9 cellular contexts compared by ENCODE assay signal in the genomic region with DNA sequence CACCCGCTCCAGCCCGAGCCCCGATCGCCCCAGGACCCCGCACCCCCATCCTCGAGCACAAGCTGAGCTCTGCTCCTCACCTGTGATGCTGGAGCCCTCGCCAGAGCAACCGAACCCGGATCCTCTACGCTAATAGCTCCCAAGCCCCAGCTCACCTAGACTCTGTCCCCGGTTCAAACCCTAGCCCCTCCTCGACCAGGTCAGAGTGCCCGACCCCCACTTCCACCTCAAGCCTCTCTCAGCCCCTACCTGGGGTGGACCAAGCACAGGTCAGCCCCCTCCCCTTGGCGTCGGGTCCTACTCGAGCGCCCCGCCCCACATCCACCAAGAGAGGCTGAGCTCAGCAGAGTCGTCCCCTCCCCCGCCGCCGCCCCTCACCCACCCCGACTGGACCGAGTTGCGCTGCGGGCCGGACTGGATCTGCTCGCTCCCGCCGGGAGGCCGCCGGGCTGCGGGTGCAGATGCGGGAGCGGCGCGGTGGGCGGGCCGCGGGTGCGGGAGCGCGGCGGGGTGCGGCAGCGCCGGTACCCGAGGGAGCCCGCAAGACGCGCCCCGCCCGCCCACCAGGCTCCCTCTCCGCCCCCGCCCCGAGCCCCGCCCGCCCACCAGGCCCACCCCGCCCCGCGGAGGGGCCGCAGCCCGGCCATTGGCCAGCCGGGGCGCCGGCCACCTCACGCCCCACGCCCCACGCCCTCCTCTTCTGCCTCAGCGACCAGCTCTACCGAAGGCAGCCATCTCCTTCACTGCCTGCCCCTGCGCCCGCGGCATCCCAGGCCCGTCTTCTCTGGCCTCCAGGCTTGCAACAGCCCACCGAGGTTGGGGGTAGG. TPM values are rescaled to one million over a fixed set of nuclear protein-coding genes. Genes with fewer than 3 reads are reported as not detected.
DNase-seq lines count a peak whose midpoint lies in the region; ATAC-seq, FAIRE-seq and TF ChIP-seq lines count a peak whose summit lies in the region.
"Had no signal": no experiment of that assay in that cellular context is flagged by ENCODE, and none has a peak within 500 bp of the region (broad histone marks: within the 10 kb centered on the region; RNA-seq: fewer than 3 reads in every experiment).

No MANE protein-coding gene starts in this region.

- H3K27me3 Mint-ChIP-seq in T-helper 1 cell treated with Interleukin-12 subunit alpha and Interleukin-12 subunit beta and Interleukin-4 antibody, amounts not matched to agents 30 μg/mL and 1 μg/mL, for 36 hours (ENCODE audit: low read depth): peaks cover 91% of the 10 kb centered on the region

- H3K27me3 ChIP-seq in WERI-Rb-1 (ENCODE audit: insufficient read depth, low read depth, severe bottlenecking): peaks cover 7% of the 10 kb centered on the region
- no peaks in the 10 kb centered on the region for H3K27me3 ChIP-seq in neuron (ENCODE audit: insufficient read depth, low read length)

- H3K27ac ChIP-seq in WERI-Rb-1: no peak overlapping the region
- H3K27ac ChIP-seq: VCaP had no signal

- H3K4me1 ChIP-seq in neuron (ENCODE audit: insufficient read depth, low read length): peaks cover 9% of the 10 kb centered on the region

- no peaks in the 10 kb centered on the region for H3K36me3 Mint-ChIP-seq in T-helper 1 cell treated with Interleukin-12 subunit alpha and Interleukin-12 subunit beta and Interleukin-4 antibody, amounts not matched to agents 30 μg/mL and 1 μg/mL, for 36 hours (ENCODE audit: low read depth)

- H2AFZ ChIP-seq in neuron (ENCODE audit: low read depth, low read length): peak overlapping the region; percentile 82

- no peaks in the 10 kb centered on the region for H3K36me3 ChIP-seq in WERI-Rb-1
- no peaks in the 10 kb centered on the region for H3K36me3 ChIP-seq in neuron (ENCODE audit: insufficient read depth, low read length)

- DNase-seq in T-helper 1 cell (no peak), WERI-Rb-1 (peak; percentile 71), frontal cortex (ENCODE audit: low spot score in 2 of 2) (peak; percentile 71 to 76), mesenteric fat pad (ENCODE audit: low spot score) (no peak), DMS153 treated with DMSO at 0.1 percent for 48 hours (lab: John Stamatoyannopoulos, UW; ENCODE audit: unreplicated experiment) (no peak)

- no peak for ATAC-seq in HG02588 (IDR thresholded peaks at IDR 0.05; ENCODE audit: unreplicated experiment)

- H3K4me3 Mint-ChIP-seq in T-helper 1 cell treated with Interleukin-12 subunit alpha and Interleukin-12 subunit beta and Interleukin-4 antibody, amounts not matched to agents 30 μg/mL and 1 μg/mL, for 36 hours: peak overlapping the region; percentile 45

- H3K9me3 ChIP-seq in WERI-Rb-1 (ENCODE audit: severe bottlenecking) (no peaks in the 10 kb centered on the region), neuron (ENCODE audit: low read length) (no peaks in the 10 kb centered on the region)

- H3K9me3 Mint-ChIP-seq in T-helper 1 cell treated with Interleukin-12 subunit alpha and Interleukin-12 subunit beta and Interleukin-4 antibody, amounts not matched to agents 30 μg/mL and 1 μg/mL, for 36 hours: no peaks in the 10 kb centered on the region

- peak overlapping the region; percentile 72 for H3K4me3 ChIP-seq in WERI-Rb-1 (ENCODE audit: low read depth, low read length)
- peak overlapping the region; percentile 52 for H3K4me3 ChIP-seq in neuron (ENCODE audit: low read length)

- peaks cover 4% of the 10 kb centered on the region for H3K4me1 Mint-ChIP-seq in T-helper 1 cell treated with Interleukin-12 subunit alpha and Interleukin-12 subunit beta and Interleukin-4 antibody, amounts not matched to agents 30 μg/mL and 1 μg/mL, for 36 hours (ENCODE audit: low read depth)

- H3K27ac Mint-ChIP-seq in T-helper 1 cell treated with Interleukin-12 subunit alpha and Interleukin-12 subunit beta and Interleukin-4 antibody, amounts not matched to agents 30 μg/mL and 1 μg/mL, for 36 hours: no peak overlapping the region

- no peak for TF ChIP-seq CTCF in WERI-Rb-1 (IDR thresholded peaks at IDR 0.05; ENCODE audit: low read depth, low read length)

- no peak for FAIRE-seq in frontal cortex (lab: Jason Lieb, UNC)

RNA-seq across cellular contexts. Expression of a gene that starts 0.6 kb away (rescaled TPM):
- total RNA-seq in frontal cortex: 225 TPM
- 8.9 TPM for total RNA-seq in mesenteric fat pad

Comparison
In these comparisons a context has a peak if more than half of its experiments do, and no peak if none do; other contexts are left out.
1. DNase-seq: peak in WERI-Rb-1 (single experiment) and frontal cortex (2 of 2); none in T-helper 1 cell (0 of 5), mesenteric fat pad (single experiment) and DMS153 treated with DMSO at 0.1 percent for 48 hours (single experiment).
2. RNA of a gene that starts 0.6 kb away (total RNA-seq): 225 TPM in frontal cortex (single experiment); 8.9 TPM in mesenteric fat pad (single experiment); every median in the first group is over 10 times any median in the second.